ENCODE assay signal across 9 cellular contexts in genomic region chr11:64298966-64299846, GRCh38. TPM values are rescaled to one million over a fixed set of nuclear protein-coding genes. Genes with fewer than 3 reads are reported as not detected.
DNase-seq lines count a peak whose midpoint lies in the region; ATAC-seq and TF ChIP-seq lines count a peak whose summit lies in the region.
"Had no signal": no experiment of that assay in that cellular context is flagged by ENCODE, and none has a peak within 500 bp of the region (broad histone marks: within the 10 kb centered on the region; RNA-seq: fewer than 3 reads in every experiment).

No MANE protein-coding gene starts in this region.

- H3K4me1 ChIP-seq in mucosa of descending colon (ENCODE audit: low read depth): peaks cover 30% of the 10 kb centered on the region
- H3K4me1 ChIP-seq in transverse colon: peaks cover 18 to 28% (median 27%) of the 10 kb centered on the region in 4 donors

- in situ Hi-C loops in transverse colon (cut with MboI; ENCODE audit: low pct_ligation_motif_present in 1 of 4, low pct_unique_long_range_greater_than_20kb in 1 of 4, low sequenced_read_pairs in 3 of 4): loop anchor here in 2 of 4 donors (5.0 to 10.0 kb wide), 2 partner anchors 94 to 97 kb away; partner anchors contain the start of gene FERMT3 (in 1 of the 2)

- no peaks in the 10 kb centered on the region for H3K9me3 Mint-ChIP-seq in activated CD4-positive, alpha-beta T cell treated with anti-CD3 and anti-CD28 coated beads, Interleukin-2, amount 10 ng/mL, durations not matched to agents 24 days and 14 days
- no peaks in the 10 kb centered on the region for H3K9me3 Mint-ChIP-seq in dendritic cell treated with granulocyte-macrophage colony-stimulating factor and Interleukin-4, amounts not matched to agents 40 ng/mL and 50 ng/mL, for 4 days

- peak; percentile 70 for DNase-seq in activated CD4-positive, alpha-beta T cell treated with anti-CD3 and anti-CD28 coated beads, Interleukin-2, amount 10 ng/mL, durations not matched to agents 24 days and 14 days
- no peak for DNase-seq in activated CD4-positive, alpha-beta T cell treated with anti-CD3 and anti-CD28 coated beads, Interleukin-2, amount 50 U/mL, for 48 hours
- DNase-seq in mucosa of descending colon (peak in 1 of 3 donors; percentile 75), transverse colon (peak; percentile 57), UCSD-AML1 (lab: John Stamatoyannopoulos, UW; ENCODE audit: unreplicated experiment) (no peak)
- no peak for DNase-seq in activated CD4-positive, alpha-beta T cell treated with anti-CD3 and anti-CD28 coated beads, Interleukin-2, amount 50 U/mL, for 4 hours

- H3K27me3 Mint-ChIP-seq in activated CD4-positive, alpha-beta T cell treated with anti-CD3 and anti-CD28 coated beads, Interleukin-2, amount 10 ng/mL, durations not matched to agents 24 days and 14 days: peaks cover 64% of the 10 kb centered on the region
- peaks cover 79% of the 10 kb centered on the region for H3K27me3 Mint-ChIP-seq in dendritic cell treated with granulocyte-macrophage colony-stimulating factor and Interleukin-4, amounts not matched to agents 40 ng/mL and 50 ng/mL, for 4 days

- intact Hi-C loops in activated CD4-positive, alpha-beta T cell treated with anti-CD3 and anti-CD28 coated beads, Interleukin-2, amount 10 ng/mL, durations not matched to agents 24 days and 14 days (cut with micrococcal nuclease): no loop called here
- intact Hi-C loops in dendritic cell treated with granulocyte-macrophage colony-stimulating factor and Interleukin-4, amounts not matched to agents 40 ng/mL and 50 ng/mL, for 4 days (cut with micrococcal nuclease): no loop called here
- intact Hi-C loops in mucosa of descending colon (cut with DNase I, micrococcal nuclease): no loop called here
- intact Hi-C loops in transverse colon (cut with DNase I; ENCODE audit: low total_unique reads): no loop called here

- H3K27me3 ChIP-seq in transverse colon: peaks cover 73% of the 10 kb centered on the region

- no peaks in the 10 kb centered on the region for H3K9me3 ChIP-seq in mucosa of descending colon
- no peaks in the 10 kb centered on the region for H3K9me3 ChIP-seq in transverse colon

- no peak for TF ChIP-seq POLR2A in transverse colon (IDR thresholded peaks at IDR 0.05)

- TF ChIP-seq CTCF in mucosa of descending colon (IDR thresholded peaks at IDR 0.05) (no peak), transverse colon (IDR thresholded peaks at IDR 0.05) (peak in 1 of 5 experiments; percentile 11)

- no peak overlapping the region for H3K27ac ChIP-seq in transverse colon

- H3K36me3 ChIP-seq in mucosa of descending colon (ENCODE audit: low read depth): no peaks in the 10 kb centered on the region
- H3K36me3 ChIP-seq in transverse colon: no peaks in the 10 kb centered on the region

- peaks cover 21% of the 10 kb centered on the region for H3K4me1 Mint-ChIP-seq in activated CD4-positive, alpha-beta T cell treated with anti-CD3 and anti-CD28 coated beads, Interleukin-2, amount 10 ng/mL, durations not matched to agents 24 days and 14 days
- peaks cover 59% of the 10 kb centered on the region for H3K4me1 Mint-ChIP-seq in dendritic cell treated with granulocyte-macrophage colony-stimulating factor and Interleukin-4, amounts not matched to agents 40 ng/mL and 50 ng/mL, for 4 days (ENCODE audit: low read depth)

- ATAC-seq in mucosa of descending colon (peak; percentile 30), HG03520 (IDR thresholded peaks at IDR 0.05; ENCODE audit: unreplicated experiment) (no peak)
- ATAC-seq: K562 had no signal

- no peak for TF ChIP-seq EP300 in transverse colon (IDR thresholded peaks at IDR 0.05; ENCODE audit: low read depth)

- H3K4me3 Mint-ChIP-seq in activated CD4-positive, alpha-beta T cell treated with anti-CD3 and anti-CD28 coated beads, Interleukin-2, amount 10 ng/mL, durations not matched to agents 24 days and 14 days: peak overlapping the region; percentile 76
- peak overlapping the region; percentile 57 for H3K4me3 Mint-ChIP-seq in dendritic cell treated with granulocyte-macrophage colony-stimulating factor and Interleukin-4, amounts not matched to agents 40 ng/mL and 50 ng/mL, for 4 days

- peaks cover 2% of the 10 kb centered on the region for H3K36me3 Mint-ChIP-seq in activated CD4-positive, alpha-beta T cell treated with anti-CD3 and anti-CD28 coated beads, Interleukin-2, amount 10 ng/mL, durations not matched to agents 24 days and 14 days (ENCODE audit: low read depth)
- H3K36me3 Mint-ChIP-seq in dendritic cell treated with granulocyte-macrophage colony-stimulating factor and Interleukin-4, amounts not matched to agents 40 ng/mL and 50 ng/mL, for 4 days (ENCODE audit: low read depth): peaks cover under 1% of the 10 kb centered on the region

- H3K27ac Mint-ChIP-seq in activated CD4-positive, alpha-beta T cell treated with anti-CD3 and anti-CD28 coated beads, Interleukin-2, amount 10 ng/mL, durations not matched to agents 24 days and 14 days: no peak overlapping the region
- peak overlapping the region; percentile 44 for H3K27ac Mint-ChIP-seq in dendritic cell treated with granulocyte-macrophage colony-stimulating factor and Interleukin-4, amounts not matched to agents 40 ng/mL and 50 ng/mL, for 4 days

- WGBS in transverse colon (ENCODE audit: low coverage in 1 of 2), 2 donors: 5% methylated on average over 36 of the region's 60 CpGs; no CpG with 5 or more reads in 1 of the 2 donors

- H3K4me3 ChIP-seq in mucosa of descending colon: no peak overlapping the region
- H3K4me3 ChIP-seq in transverse colon: peak overlapping the region in 3 of 4 donors; percentile 21 to 50 (median 37)
- H3K4me3 ChIP-seq: K562 had no signal

RNA-seq across cellular contexts. Expression of gene CATSPERZ, which starts 1.0 kb away (rescaled TPM):
- not detected in 2 replicates for total RNA-seq in activated CD4-positive, alpha-beta T cell treated with anti-CD3 and anti-CD28 coated beads, Interleukin-2, amount 10 ng/mL, durations not matched to agents 24 days and 14 days
- total RNA-seq in mucosa of descending colon: not detected
- 10 to 100 TPM in 1 of 4 donors, not detected in 3; 20.9 TPM for total RNA-seq in transverse colon

RNA-seq across cellular contexts. Expression of gene ESRRA, which starts 6.1 kb away (rescaled TPM):
- total RNA-seq in activated CD4-positive, alpha-beta T cell treated with anti-CD3 and anti-CD28 coated beads, Interleukin-2, amount 10 ng/mL, durations not matched to agents 24 days and 14 days: 59.6 and 60.6 TPM in 2 replicates
- total RNA-seq in mucosa of descending colon (100 to 1,000 TPM; 126 to 204 (median 183) TPM), transverse colon (100 to 1,000 TPM; 142 to 272 (median 221) TPM)

RNA-seq across cellular contexts. Expression of gene KCNK4, which starts 8.1 kb away (rescaled TPM):
- total RNA-seq in activated CD4-positive, alpha-beta T cell treated with anti-CD3 and anti-CD28 coated beads, Interleukin-2, amount 10 ng/mL, durations not matched to agents 24 days and 14 days: 0.23 and 0.24 TPM in 2 replicates
- total RNA-seq in mucosa of descending colon (not detected), transverse colon (under 1 TPM in 1 of 4 donors, not detected in 3; 0.27 TPM)
- total RNA-seq: K562 had no signal

RNA-seq across cellular contexts. Expression of gene GPR137, which starts 13.6 kb away (rescaled TPM):
- total RNA-seq in activated CD4-positive, alpha-beta T cell treated with anti-CD3 and anti-CD28 coated beads, Interleukin-2, amount 10 ng/mL, durations not matched to agents 24 days and 14 days: 45.6 and 47.6 TPM in 2 replicates
- total RNA-seq in mucosa of descending colon (10 to 100 TPM; 31.2 to 46.7 (median 40.6) TPM), transverse colon (10 to 100 TPM in 3 of 4 donors, 1 to 10 TPM in 1; 6.4 to 35.2 (median 27.4) TPM)

RNA-seq across cellular contexts. Expression of gene BAD, which starts 14.7 kb away (rescaled TPM):
- 34.0 and 35.5 TPM in 2 replicates for total RNA-seq in activated CD4-positive, alpha-beta T cell treated with anti-CD3 and anti-CD28 coated beads, Interleukin-2, amount 10 ng/mL, durations not matched to agents 24 days and 14 days
- total RNA-seq in mucosa of descending colon (10 to 100 TPM; 56.8 to 90.9 (median 75.4) TPM), transverse colon (100 to 1,000 TPM in 3 of 4 donors, 10 to 100 TPM in 1; 93.9 to 154 (median 139) TPM)

Comparison
In these comparisons a context has a peak if more than half of its experiments do, and no peak if none do; other contexts are left out.
1. DNase-seq: peak in activated CD4-positive, alpha-beta T cell treated with anti-CD3 and anti-CD28 coated beads, Interleukin-2, amount 10 ng/mL, durations not matched to agents 24 days and 14 days (single experiment) and transverse colon (single experiment); none in activated CD4-positive, alpha-beta T cell treated with anti-CD3 and anti-CD28 coated beads, Interleukin-2, amount 50 U/mL, for 48 hours (0 of 2), activated CD4-positive, alpha-beta T cell treated with anti-CD3 and anti-CD28 coated beads, Interleukin-2, amount 50 U/mL, for 4 hours (0 of 2) and UCSD-AML1 (single experiment).